Comparison of ENCODE assay signal across 21 cellular contexts in the genomic region with DNA sequence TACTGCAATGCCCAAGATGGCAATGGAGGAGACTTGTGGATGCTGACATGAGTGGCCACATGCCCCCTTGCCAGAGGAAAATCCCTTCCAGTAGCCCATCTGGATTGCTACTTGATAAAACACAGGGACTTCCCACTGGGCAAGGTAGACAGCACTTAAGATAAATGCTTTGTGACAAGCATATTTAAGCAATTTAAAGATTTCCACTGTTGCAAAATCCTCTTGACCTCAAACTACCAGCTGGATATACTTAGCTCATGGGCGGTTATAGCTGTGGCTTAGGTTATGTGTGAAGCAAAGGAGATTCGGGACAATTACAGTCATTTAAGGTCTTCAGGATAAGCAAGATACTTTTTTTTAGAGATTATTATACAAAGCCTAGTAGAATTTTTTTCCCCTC.
DNase-seq lines count a peak whose midpoint lies in the region; ATAC-seq and TF ChIP-seq lines count a peak whose summit lies in the region.
"Had no signal": no experiment of that assay in that cellular context is flagged by ENCODE, and none has a peak within 500 bp of the region (broad histone marks: within the 10 kb centered on the region; RNA-seq: fewer than 3 reads in every experiment).

No MANE protein-coding gene starts in this region.

- DNase-seq in A172 (ENCODE audit: low spot score) = peak; percentile 85
- DNase-seq in HCEC 1CT = peak; percentile 58
- peak; percentile 92 to 97 for DNase-seq in NOMO-1 (lab: John Stamatoyannopoulos, UW; ENCODE audit: unreplicated experiment in 2 of 2)
- peak; percentile 82 for DNase-seq in choroid plexus epithelial cell (ENCODE audit: low read depth)
- DNase-seq in occipital lobe (lab: John Stamatoyannopoulos, UW) = no peak
- DNase-seq in OCI-M1 (lab: John Stamatoyannopoulos, UW) = no peak
- no peak for DNase-seq in activated T-cell treated with anti-CD3 and anti-CD28 coated beads, Interleukin-2, amount 50 U/mL, for 48 hours
- DNase-seq: activated CD8-positive, alpha-beta T cell treated with anti-CD3 and anti-CD28 coated beads for 36 hours; amygdala; colonic mucosa; COR-L47; hippocampal formation; left colon; NCI-H1417 treated with DMSO at 0.1 percent for 48 hours; NCI-H345; ovary; PC-3; stimulated activated CD4-positive, alpha-beta T cell treated with anti-CD3 and anti-CD28 coated beads, Interleukin-4, amount 100 ng/mL, for 24 hours; tibial artery had no signal

- ATAC-seq in HG02588 (IDR thresholded peaks at IDR 0.05; ENCODE audit: unreplicated experiment) = no peak
- ATAC-seq: A549; activated CD8-positive, alpha-beta T cell treated with anti-CD3 and anti-CD28 coated beads for 36 hours; left colon; PC-3 had no signal

- H3K4me3 ChIP-seq in choroid plexus epithelial cell (ENCODE audit: low read depth, low read length) = no peak overlapping the region
- H3K4me3 ChIP-seq: A549, colonic mucosa, ovary, tibial artery had no signal

- TF ChIP-seq CTCF in choroid plexus epithelial cell (conservative IDR thresholded peaks at IDR 0.05; ENCODE audit: low read depth, low read length) = no peak

Comparison
In these comparisons a context has a peak if more than half of its experiments do, and no peak if none do; other contexts are left out.
1. DNase-seq: peak in A172 (single experiment), HCEC 1CT (single experiment), NOMO-1 (2 of 2) and choroid plexus epithelial cell (single experiment); none in occipital lobe (single experiment), OCI-M1 (single experiment) and activated T-cell treated with anti-CD3 and anti-CD28 coated beads, Interleukin-2, amount 50 U/mL, for 48 hours (0 of 2).